Comparison of ENCODE assay signal across 9 cellular contexts in the genomic region with DNA sequence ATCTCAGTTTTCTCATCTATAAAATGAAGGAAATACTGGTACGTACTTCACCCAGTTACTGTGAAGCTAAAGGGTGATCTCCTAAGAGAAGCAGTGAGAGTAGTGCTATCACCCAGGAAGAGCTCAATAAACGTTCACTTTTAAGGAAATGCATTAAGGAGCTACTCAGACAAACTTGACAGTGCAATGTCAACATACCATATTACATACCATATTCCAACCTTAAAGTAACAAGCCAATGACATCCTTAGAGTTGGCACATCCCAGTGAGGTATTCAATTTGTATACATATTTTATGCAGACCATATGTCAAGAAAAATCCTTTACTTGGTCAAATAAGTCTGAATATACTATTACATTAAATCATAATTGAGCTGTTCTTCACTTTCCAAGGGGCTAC.
"Had no signal": no experiment of that assay in that cellular context is flagged by ENCODE, and none has a peak within 500 bp of the region (broad histone marks: within the 10 kb centered on the region; RNA-seq: fewer than 3 reads in every experiment).

No MANE protein-coding gene starts in this region.

- H3K4me2 ChIP-seq: GM23338 had no signal

- H3K4me3 ChIP-seq: GM23338, K562 had no signal

- ATAC-seq: GM23338, HCT116, K562 had no signal

- H2AFZ ChIP-seq: GM23338 had no signal

- FAIRE-seq: H1, H54, HTR-8/SVneo, K562 had no signal

- DNase-seq: H9, HFFc6, KG1 had no signal
